In genomic region chr17:4498461-4499397, GRCh38 we compare ENCODE assay signal across 8 cellular contexts.
DNase-seq lines count a peak whose midpoint lies in the region; ATAC-seq lines count a peak whose summit lies in the region.

SPNS2 (plus strand) TSS chr17:4498881; CDS start chr17:4499048, 167 bp downstream.

- H3K36me3 Mint-ChIP-seq in dendritic cell treated with granulocyte-macrophage colony-stimulating factor and Interleukin-4, amounts not matched to agents 40 ng/mL and 50 ng/mL, for 4 days (ENCODE audit: low read depth), result no peaks in the 10 kb centered on the region

- H3K4me3 Mint-ChIP-seq in dendritic cell treated with granulocyte-macrophage colony-stimulating factor and Interleukin-4, amounts not matched to agents 40 ng/mL and 50 ng/mL, for 4 days, result peak within 1 kb of the TSS; percentile 74

- intact Hi-C loops in dendritic cell treated with granulocyte-macrophage colony-stimulating factor and Interleukin-4, amounts not matched to agents 40 ng/mL and 50 ng/mL, for 4 days (cut with micrococcal nuclease), result loop anchor here (10.0 kb wide), 1 partner anchor 64 kb away; the partner anchor contains the start of gene SPNS3

- H3K9me3 Mint-ChIP-seq in dendritic cell treated with granulocyte-macrophage colony-stimulating factor and Interleukin-4, amounts not matched to agents 40 ng/mL and 50 ng/mL, for 4 days, result no peaks in the 10 kb centered on the region

- H3K27ac Mint-ChIP-seq in dendritic cell treated with granulocyte-macrophage colony-stimulating factor and Interleukin-4, amounts not matched to agents 40 ng/mL and 50 ng/mL, for 4 days, result peak within 1 kb of the TSS; percentile 25

- peaks cover 16% of the 10 kb centered on the region for H3K4me1 Mint-ChIP-seq in dendritic cell treated with granulocyte-macrophage colony-stimulating factor and Interleukin-4, amounts not matched to agents 40 ng/mL and 50 ng/mL, for 4 days (ENCODE audit: low read depth)

- ATAC-seq in GM19395 (IDR thresholded peaks at IDR 0.05; ENCODE audit: unreplicated experiment), result peak; percentile 54
- ATAC-seq in GM18502 (IDR thresholded peaks at IDR 0.05; ENCODE audit: poor library complexity, unreplicated experiment), result no peak

- DNase-seq in AG08396 (ENCODE audit: low spot score), result peak; percentile 92
- DNase-seq in NCI-H146 (lab: John Stamatoyannopoulos, UW), result peak; percentile 64
- peak; percentile 63 for DNase-seq in activated CD4-positive, alpha-beta T cell treated with anti-CD3 and anti-CD28 coated beads, Interleukin-2, amount 50 U/mL, for 1 hour
- DNase-seq in left kidney (ENCODE audit: low read depth, low spot score), result peak; percentile 81
- DNase-seq in stimulated activated CD4-positive, alpha-beta T cell treated with anti-CD3 and anti-CD28 coated beads, Interleukin-1b, Interleukin-23, amount 100 ng/mL, for 24 hours (ENCODE audit: low read depth in 4 of 4, low spot score in 1 of 4), result peak; percentile 32 to 51 (median 42)

- peaks cover 62% of the 10 kb centered on the region for H3K27me3 Mint-ChIP-seq in dendritic cell treated with granulocyte-macrophage colony-stimulating factor and Interleukin-4, amounts not matched to agents 40 ng/mL and 50 ng/mL, for 4 days

Comparison
In these comparisons a context has a peak if more than half of its experiments do, and no peak if none do; other contexts are left out.
1. DNase-seq: peak in every context shown above with its lines; median percentile 92 in AG08396; 81 in left kidney; 64 in NCI-H146; 63 in activated CD4-positive, alpha-beta T cell treated with anti-CD3 and anti-CD28 coated beads, Interleukin-2, amount 50 U/mL, for 1 hour; 42 in stimulated activated CD4-positive, alpha-beta T cell treated with anti-CD3 and anti-CD28 coated beads, Interleukin-1b, Interleukin-23, amount 100 ng/mL, for 24 hours.